Comparison of ENCODE assay signal across 8 cellular contexts in the genomic region with DNA sequence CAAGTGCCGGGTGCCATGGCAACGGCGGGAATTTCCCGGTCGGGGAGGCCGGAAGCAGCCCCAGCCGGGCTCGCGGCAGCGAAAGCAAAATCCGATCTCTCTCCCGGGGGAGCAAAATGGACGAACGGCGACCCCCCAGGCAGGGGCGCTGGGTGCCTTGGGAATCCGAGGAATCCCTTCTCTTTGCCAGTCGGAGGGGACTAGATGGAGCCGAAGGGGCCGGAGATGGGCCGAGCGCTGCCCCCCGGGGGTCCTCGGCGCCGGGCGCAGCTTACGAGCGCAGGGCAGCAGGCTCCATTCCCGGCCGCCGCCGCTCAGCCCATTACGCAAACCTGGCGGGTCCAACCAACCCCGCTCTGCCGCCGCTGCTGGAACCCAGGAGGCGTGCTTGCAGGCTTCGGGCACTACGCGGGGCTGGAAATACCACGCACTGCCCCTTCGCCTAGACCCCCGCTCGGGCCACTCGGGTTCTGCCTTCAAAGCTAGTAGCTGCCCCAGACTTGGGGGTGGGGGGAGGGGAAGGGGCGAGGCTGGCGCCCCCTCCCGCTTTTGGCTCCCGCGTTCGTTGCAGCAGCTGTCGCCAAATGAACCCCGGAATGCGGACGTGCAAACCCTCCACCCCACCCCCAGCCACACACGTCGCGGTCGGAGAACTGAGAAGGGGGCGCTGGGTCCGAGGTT. TPM values are rescaled to one million over a fixed set of nuclear protein-coding genes. Genes with fewer than 3 reads are reported as not detected.
DNase-seq lines count a peak whose midpoint lies in the region; ATAC-seq, FAIRE-seq and TF ChIP-seq lines count a peak whose summit lies in the region.
"Not testable (repeated sequence)": the region's sequence is repeated elsewhere in the genome, so short reads cannot be mapped to it uniquely, and the experiment has no call there.

No MANE protein-coding gene starts in this region.

- H3K9ac ChIP-seq in HUES6 (ENCODE audit: low read length), result peak overlapping the region; percentile 74

- not testable (repeated sequence) for DNase-seq in CD14-positive monocyte (ENCODE audit: low spot score)
- DNase-seq in T-cell (peak in 33 of 34 experiments; percentile 7 to 68 (median 33)), iPS-NIHi11 (ENCODE audit: low spot score) (peak; percentile 10), pancreas (peak; percentile 28 to 76 (median 58))
- peak; percentile 36 for DNase-seq in activated T-helper 1 cell treated with anti-CD3 and anti-CD28 coated beads, Interleukin-12 subunit alpha, Interleukin-12 subunit beta, Interleukin-2, Interleukin-4 antibody, amounts not matched to agents 30 ng/mL and 10 ng/mL and 1 ng/mL, durations not matched to agents 14 hours and 24 hours and 36 hours (ENCODE audit: low spot score)
- DNase-seq in effector CD4-positive, alpha-beta T cell, result peak; percentile 20
- DNase-seq in stimulated activated effector memory CD8-positive, alpha-beta T cell treated with anti-CD3 and anti-CD28 coated beads, Interleukin-12 subunit alpha, Interleukin-12 subunit beta, amount 100 ng/mL, for 72 hours (ENCODE audit: low spot score in 2 of 2), result peak; percentile 29 to 81

- WGBS in pancreas, 2 donors, result 1% methylated on average over 13 to 58 of the region's 63 CpGs

- CTCF ChIA-PET in T-cell (lab: Charles Lee), result not testable (repeated sequence)

- H3K36me3 Mint-ChIP-seq in CD14-positive monocyte; T-cell; activated T-helper 1 cell treated with anti-CD3 and anti-CD28 coated beads, Interleukin-12 subunit alpha, Interleukin-12 subunit beta, Interleukin-2, Interleukin-4 antibody, amounts not matched to agents 30 ng/mL and 10 ng/mL and 1 ng/mL, durations not matched to agents 14 hours and 24 hours and 36 hours (ENCODE audit: low read depth); stimulated activated effector memory CD8-positive, alpha-beta T cell treated with anti-CD3 and anti-CD28 coated beads, Interleukin-12 subunit alpha, Interleukin-12 subunit beta, amount 100 ng/mL, for 72 hours: not testable (repeated sequence)

- not testable (repeated sequence) for H3K4me1 Mint-ChIP-seq in CD14-positive monocyte; T-cell; activated T-helper 1 cell treated with anti-CD3 and anti-CD28 coated beads, Interleukin-12 subunit alpha, Interleukin-12 subunit beta, Interleukin-2, Interleukin-4 antibody, amounts not matched to agents 30 ng/mL and 10 ng/mL and 1 ng/mL, durations not matched to agents 14 hours and 24 hours and 36 hours (ENCODE audit: low read depth); stimulated activated effector memory CD8-positive, alpha-beta T cell treated with anti-CD3 and anti-CD28 coated beads, Interleukin-12 subunit alpha, Interleukin-12 subunit beta, amount 100 ng/mL, for 72 hours

- H3K4me1 ChIP-seq in HUES6 (ENCODE audit: control insufficient read depth, insufficient read depth, low read length); pancreas: not testable (repeated sequence)

- not testable (repeated sequence) for H3K9me3 Mint-ChIP-seq in CD14-positive monocyte; T-cell; activated T-helper 1 cell treated with anti-CD3 and anti-CD28 coated beads, Interleukin-12 subunit alpha, Interleukin-12 subunit beta, Interleukin-2, Interleukin-4 antibody, amounts not matched to agents 30 ng/mL and 10 ng/mL and 1 ng/mL, durations not matched to agents 14 hours and 24 hours and 36 hours; stimulated activated effector memory CD8-positive, alpha-beta T cell treated with anti-CD3 and anti-CD28 coated beads, Interleukin-12 subunit alpha, Interleukin-12 subunit beta, amount 100 ng/mL, for 72 hours

- peak overlapping the region; percentile 80 to 81 for H3K4me3 Mint-ChIP-seq in CD14-positive monocyte
- peak overlapping the region; percentile 75 to 79 (median 78) for H3K4me3 Mint-ChIP-seq in T-cell
- peak overlapping the region; percentile 69 for H3K4me3 Mint-ChIP-seq in activated T-helper 1 cell treated with anti-CD3 and anti-CD28 coated beads, Interleukin-12 subunit alpha, Interleukin-12 subunit beta, Interleukin-2, Interleukin-4 antibody, amounts not matched to agents 30 ng/mL and 10 ng/mL and 1 ng/mL, durations not matched to agents 14 hours and 24 hours and 36 hours
- peak overlapping the region; percentile 72 for H3K4me3 Mint-ChIP-seq in stimulated activated effector memory CD8-positive, alpha-beta T cell treated with anti-CD3 and anti-CD28 coated beads, Interleukin-12 subunit alpha, Interleukin-12 subunit beta, amount 100 ng/mL, for 72 hours

- not testable (repeated sequence) for H3K36me3 ChIP-seq in HUES6 (ENCODE audit: control insufficient read depth, insufficient read depth, low read length); pancreas

- not testable (repeated sequence) for H3K27me3 ChIP-seq in HUES6 (ENCODE audit: control insufficient read depth, insufficient read depth, low read length); pancreas

- ATAC-seq in T-cell (replicated peaks in 1 of 4); pancreas; stimulated activated effector memory CD8-positive, alpha-beta T cell treated with anti-CD3 and anti-CD28 coated beads, Interleukin-12 subunit alpha, Interleukin-12 subunit beta, amount 100 ng/mL, for 72 hours: not testable (repeated sequence)

- TF ChIP-seq CTCF in CD14-positive monocyte (IDR thresholded peaks at IDR 0.05); pancreas (IDR thresholded peaks at IDR 0.05): not testable (repeated sequence)

- intact Hi-C loops in CD14-positive monocyte (cut with micrococcal nuclease); activated T-helper 1 cell treated with anti-CD3 and anti-CD28 coated beads, Interleukin-12 subunit alpha, Interleukin-12 subunit beta, Interleukin-2, Interleukin-4 antibody, amounts not matched to agents 30 ng/mL and 10 ng/mL and 1 ng/mL, durations not matched to agents 14 hours and 24 hours and 36 hours (cut with micrococcal nuclease); pancreas (cut with DNase I): not testable (repeated sequence)

- H3K27ac ChIP-seq in HUES6 (ENCODE audit: low read depth, low read length) (peak overlapping the region; percentile 77; the same call in 1 of the 2 replicates), pancreas (peak overlapping the region; percentile 78 to 94 (median 90))

- H3K27ac Mint-ChIP-seq in CD14-positive monocyte, result peak overlapping the region; percentile 70 to 89 (median 77)
- peak overlapping the region; percentile 28 to 59 for H3K27ac Mint-ChIP-seq in T-cell
- peak overlapping the region; percentile 52 for H3K27ac Mint-ChIP-seq in activated T-helper 1 cell treated with anti-CD3 and anti-CD28 coated beads, Interleukin-12 subunit alpha, Interleukin-12 subunit beta, Interleukin-2, Interleukin-4 antibody, amounts not matched to agents 30 ng/mL and 10 ng/mL and 1 ng/mL, durations not matched to agents 14 hours and 24 hours and 36 hours
- peak overlapping the region; percentile 92 for H3K27ac Mint-ChIP-seq in stimulated activated effector memory CD8-positive, alpha-beta T cell treated with anti-CD3 and anti-CD28 coated beads, Interleukin-12 subunit alpha, Interleukin-12 subunit beta, amount 100 ng/mL, for 72 hours

- not testable (repeated sequence) for FAIRE-seq in pancreas (lab: Jason Lieb, UNC)

- POLR2A ChIA-PET in T-cell (lab: Charles Lee), result interaction anchor here in 1 of 2 donors (0.6 kb wide), 1 partner anchor 85 kb away, joined by 13 read pairs; no protein-coding TSS in a partner anchor

- not testable (repeated sequence) for H3K27me3 Mint-ChIP-seq in CD14-positive monocyte (ENCODE audit: low read depth in 3 of 3); T-cell; activated T-helper 1 cell treated with anti-CD3 and anti-CD28 coated beads, Interleukin-12 subunit alpha, Interleukin-12 subunit beta, Interleukin-2, Interleukin-4 antibody, amounts not matched to agents 30 ng/mL and 10 ng/mL and 1 ng/mL, durations not matched to agents 14 hours and 24 hours and 36 hours (ENCODE audit: insufficient read depth)

- peak overlapping the region; percentile 57 for H3K4me3 ChIP-seq in HUES6 (ENCODE audit: low read depth, low read length)
- H3K4me3 ChIP-seq in pancreas, result peak overlapping the region; percentile 31 to 61 (median 43)

- H3K9me3 ChIP-seq in HUES6 (ENCODE audit: control insufficient read depth, insufficient read depth, low read depth, low read length); pancreas: not testable (repeated sequence)

RNA-seq across cellular contexts. Expression of gene PPIAL4G, which starts 24.1 kb away (rescaled TPM):
- not detected for polyA plus RNA-seq in CD14-positive monocyte
- 1 to 10 TPM in 3 of 5 donors, under 1 TPM in 2; 0.40 to 2.1 (median 2.0) TPM for total RNA-seq in T-cell
- 0.05 TPM in 1 of 2 replicates, not detected in the other for total RNA-seq in activated T-helper 1 cell treated with anti-CD3 and anti-CD28 coated beads, Interleukin-12 subunit alpha, Interleukin-12 subunit beta, Interleukin-2, Interleukin-4 antibody, amounts not matched to agents 30 ng/mL and 10 ng/mL and 1 ng/mL, durations not matched to agents 14 hours and 24 hours and 36 hours
- total RNA-seq in pancreas, result under 1 TPM in 1 of 6 donors, not detected in 5; 0.09 TPM
- under 1 TPM in 1 of 2 donors, not detected in 1; 0.05 TPM for polyA plus RNA-seq in pancreas
